In genomic region chrX:103554687-103555417, GRCh38 we compare ENCODE assay signal across 8 cellular contexts. TPM values are rescaled to one million over a fixed set of nuclear protein-coding genes. Genes with fewer than 3 reads are reported as not detected.
A peak's percentile ranks its signal among the peaks of the same experiment; 100 is the strongest.
DNase-seq lines count a peak whose midpoint lies in the region; ATAC-seq, FAIRE-seq and TF ChIP-seq lines count a peak whose summit lies in the region.

No MANE protein-coding gene starts in this region.

- BruUV-seq in endothelial cell of umbilical vein (replicated peaks; lab: Mats Ljungman, UMichigan): no TSS peak

- peak overlapping the region; percentile 59 for H3K9ac ChIP-seq in endothelial cell of umbilical vein (replicated peaks; ENCODE audit: extremely low read depth, insufficient read depth, low read length)

- H3K9me1 ChIP-seq in endothelial cell of umbilical vein (replicated peaks; ENCODE audit: control insufficient read depth, extremely low read depth, insufficient read depth, low read length): no peaks in the 10 kb centered on the region

- H3K4me1 ChIP-seq in endothelial cell of umbilical vein (ENCODE audit: control insufficient read depth, extremely low read depth, insufficient read depth, low read length): peaks cover 2% of the 10 kb centered on the region
- H3K4me1 ChIP-seq in naive thymus-derived CD4-positive, alpha-beta T cell (ENCODE audit: control insufficient read depth in 2 of 2, insufficient read depth in 2 of 2, low read length in 2 of 2): no peaks in the 10 kb centered on the region

- H3K4me3 ChIP-seq in LNCaP clone FGC (ENCODE audit: low read depth, low read length) (peak overlapping the region; percentile 67), endothelial cell of umbilical vein (replicated peaks in 1 of 3; ENCODE audit: insufficient read depth in 1 of 3, low read depth in 1 of 3, low read length in 3 of 3) (peak overlapping the region; percentile 37 to 64 (median 39))
- peak overlapping the region; percentile 73 for H3K4me3 ChIP-seq in naive thymus-derived CD4-positive, alpha-beta T cell (ENCODE audit: low read length)

- no peaks in the 10 kb centered on the region for H3K79me2 ChIP-seq in endothelial cell of umbilical vein (ENCODE audit: control insufficient read depth, insufficient read depth, low read length)

- peaks cover 3% of the 10 kb centered on the region for H3K27me3 Mint-ChIP-seq in activated CD8-positive, alpha-beta T cell treated with anti-CD3 and anti-CD28 coated beads, Interleukin-2, amount 10 ng/mL, durations not matched to agents 7 days and 5 days (ENCODE audit: low read depth)
- H3K27me3 Mint-ChIP-seq in naive thymus-derived CD4-positive, alpha-beta T cell: peaks cover 0 to 6% (median 0%) of the 10 kb centered on the region in 5 donors

- intact Hi-C loops in endothelial cell of umbilical vein (cut with micrococcal nuclease): loop anchor here (2.0 kb wide), 1 partner anchor 30 kb away; the partner anchor contains the start of gene TCEAL4
- intact Hi-C loops in naive thymus-derived CD4-positive, alpha-beta T cell (cut with micrococcal nuclease): loop anchor here (2.0 to 5.0 kb wide), 2 partner anchors 74 to 132 kb away; partner anchors contain the start of genes MORF4L2 (in 1 of the 2) and TCEAL1 (in 1 of the 2)

- CTCF ChIA-PET in activated CD8-positive, alpha-beta T cell treated with anti-CD3 and anti-CD28 coated beads, Interleukin-2, amount 10 ng/mL, durations not matched to agents 7 days and 5 days (lab: Charles Lee): no interaction called here
- CTCF ChIA-PET in endothelial cell of umbilical vein (lab: Charles Lee): interaction anchor here (1.2 kb wide), 1 partner anchor 75 kb away, joined by 3 read pairs; no protein-coding TSS in a partner anchor
- CTCF ChIA-PET in naive thymus-derived CD4-positive, alpha-beta T cell (lab: Charles Lee): no interaction called here

- peak overlapping the region; percentile 81 for H3K4me2 ChIP-seq in endothelial cell of umbilical vein (ENCODE audit: insufficient read depth, low read length)

- H4K20me1 ChIP-seq in endothelial cell of umbilical vein (replicated peaks; ENCODE audit: control insufficient read depth, extremely low read depth, insufficient read depth, low read length): no peaks in the 10 kb centered on the region

- POLR2A ChIA-PET in activated CD8-positive, alpha-beta T cell treated with anti-CD3 and anti-CD28 coated beads, Interleukin-2, amount 10 ng/mL, durations not matched to agents 7 days and 5 days (lab: Charles Lee): no interaction called here
- POLR2A ChIA-PET in endothelial cell of umbilical vein (lab: Charles Lee): no interaction called here
- POLR2A ChIA-PET in naive thymus-derived CD4-positive, alpha-beta T cell (lab: Charles Lee): no interaction called here

- H3K36me3 Mint-ChIP-seq in activated CD8-positive, alpha-beta T cell treated with anti-CD3 and anti-CD28 coated beads, Interleukin-2, amount 10 ng/mL, durations not matched to agents 7 days and 5 days (ENCODE audit: low read depth): no peaks in the 10 kb centered on the region
- no peaks in the 10 kb centered on the region for H3K36me3 Mint-ChIP-seq in naive thymus-derived CD4-positive, alpha-beta T cell

- H3K9me3 Mint-ChIP-seq in activated CD8-positive, alpha-beta T cell treated with anti-CD3 and anti-CD28 coated beads, Interleukin-2, amount 10 ng/mL, durations not matched to agents 7 days and 5 days (ENCODE audit: insufficient read depth): no peaks in the 10 kb centered on the region
- no peaks in the 10 kb centered on the region for H3K9me3 Mint-ChIP-seq in naive thymus-derived CD4-positive, alpha-beta T cell

- peak overlapping the region; percentile 97 for H2AFZ ChIP-seq in endothelial cell of umbilical vein (ENCODE audit: low read depth, low read length)

- DNase-seq in DMS114 treated with DMSO at 0.1 percent for 48 hours (lab: John Stamatoyannopoulos, UW; ENCODE audit: unreplicated experiment) (peak; percentile 80), LNCaP clone FGC (ENCODE audit: low read depth) (peak; percentile 46), endothelial cell of umbilical vein (ENCODE audit: low read depth, low spot score) (peak; percentile 67), DMS79 treated with DMSO at 0.1 percent for 48 hours (lab: John Stamatoyannopoulos, UW) (no peak)
- peak; percentile 78 for DNase-seq in activated CD8-positive, alpha-beta T cell treated with anti-CD3 and anti-CD28 coated beads, Interleukin-2, amount 10 ng/mL, durations not matched to agents 7 days and 5 days
- DNase-seq in naive thymus-derived CD4-positive, alpha-beta T cell: peak; percentile 23 to 75 (median 62)
- DNase-seq in stimulated activated naive CD4-positive, alpha-beta T cell (lab: John Stamatoyannopoulos, UW): peak; percentile 12 to 68 (median 57)

- no peaks in the 10 kb centered on the region for H3K27me3 ChIP-seq in endothelial cell of umbilical vein (ENCODE audit: control insufficient read depth in 2 of 2, insufficient read depth in 2 of 2, low read length in 2 of 2)
- no peaks in the 10 kb centered on the region for H3K27me3 ChIP-seq in naive thymus-derived CD4-positive, alpha-beta T cell (ENCODE audit: control insufficient read depth in 2 of 2, insufficient read depth in 2 of 2, low read length in 2 of 2)

- TF ChIP-seq CTCF in LNCaP clone FGC (IDR thresholded peaks at IDR 0.05; ENCODE audit: control insufficient read depth, extremely low read depth, insufficient read depth) (no peak), endothelial cell of umbilical vein (IDR thresholded peaks at IDR 0.05; ENCODE audit: extremely low read depth in 1 of 2, insufficient read depth in 1 of 2, low read depth in 1 of 2, low read length in 2 of 2) (no peak)

- no peaks in the 10 kb centered on the region for H3K36me3 ChIP-seq in endothelial cell of umbilical vein (ENCODE audit: control insufficient read depth in 2 of 2, extremely low read depth in 1 of 2, insufficient read depth in 2 of 2, low read length in 2 of 2)
- H3K36me3 ChIP-seq in naive thymus-derived CD4-positive, alpha-beta T cell (ENCODE audit: control insufficient read depth in 2 of 3, insufficient read depth in 3 of 3, low read length in 3 of 3): no peaks in the 10 kb centered on the region

- H3K4me3 Mint-ChIP-seq in activated CD8-positive, alpha-beta T cell treated with anti-CD3 and anti-CD28 coated beads, Interleukin-2, amount 10 ng/mL, durations not matched to agents 7 days and 5 days: peak overlapping the region; percentile 86
- H3K4me3 Mint-ChIP-seq in naive thymus-derived CD4-positive, alpha-beta T cell: peak overlapping the region; percentile 85 to 92 (median 90)

- peaks cover 3% of the 10 kb centered on the region for H3K4me1 Mint-ChIP-seq in activated CD8-positive, alpha-beta T cell treated with anti-CD3 and anti-CD28 coated beads, Interleukin-2, amount 10 ng/mL, durations not matched to agents 7 days and 5 days (ENCODE audit: low read depth)
- H3K4me1 Mint-ChIP-seq in naive thymus-derived CD4-positive, alpha-beta T cell: peaks cover 0 to 11% (median 6%) of the 10 kb centered on the region in 7 donors

- peak; percentile 95 for FAIRE-seq in endothelial cell of umbilical vein (lab: Jason Lieb, UNC)

- dilution Hi-C loops in endothelial cell of umbilical vein (cut with MboI; ENCODE audit: extremely low pct_ligation_motif_present, low sequenced_read_pairs): no loop called here

- no peaks in the 10 kb centered on the region for H3K9me3 ChIP-seq in endothelial cell of umbilical vein (replicated peaks; ENCODE audit: control insufficient read depth, insufficient read depth, low read length)
- H3K9me3 ChIP-seq in naive thymus-derived CD4-positive, alpha-beta T cell (ENCODE audit: control insufficient read depth in 2 of 3, low read length in 3 of 3): no peaks in the 10 kb centered on the region

- no peak for TF ChIP-seq POLR2A in endothelial cell of umbilical vein (IDR thresholded peaks at IDR 0.05; ENCODE audit: low read depth, low read length)

- peak overlapping the region; percentile 89 for H3K27ac Mint-ChIP-seq in activated CD8-positive, alpha-beta T cell treated with anti-CD3 and anti-CD28 coated beads, Interleukin-2, amount 10 ng/mL, durations not matched to agents 7 days and 5 days
- H3K27ac Mint-ChIP-seq in naive thymus-derived CD4-positive, alpha-beta T cell: peak overlapping the region; percentile 79 to 97 (median 92)

- peak; percentile 99 for ATAC-seq in GM21515 (IDR thresholded peaks at IDR 0.05; ENCODE audit: unreplicated experiment)
- peak; percentile 93 for ATAC-seq in activated CD8-positive, alpha-beta T cell treated with anti-CD3 and anti-CD28 coated beads, Interleukin-2, amount 10 ng/mL, durations not matched to agents 7 days and 5 days
- peak; percentile 79 for ATAC-seq in naive thymus-derived CD4-positive, alpha-beta T cell

- peak overlapping the region; percentile 28 for H3K27ac ChIP-seq in endothelial cell of umbilical vein (ENCODE audit: insufficient read depth, low read depth, low read length)
- peak overlapping the region; percentile 53 for H3K27ac ChIP-seq in naive thymus-derived CD4-positive, alpha-beta T cell (ENCODE audit: low read depth, low read length)

RNA-seq across cellular contexts. Expression of gene TCEAL4, which starts 30.5 kb away (rescaled TPM):
- total RNA-seq in activated CD8-positive, alpha-beta T cell treated with anti-CD3 and anti-CD28 coated beads, Interleukin-2, amount 10 ng/mL, durations not matched to agents 7 days and 5 days: 1 to 10 TPM; 4.0 TPM
- 60.4 and 74.6 TPM in 2 replicates for total RNA-seq in endothelial cell of umbilical vein
- 11.8 and 16.9 TPM in 2 replicates for polyA plus RNA-seq in endothelial cell of umbilical vein
- polyA plus RNA-seq in endothelial cell of umbilical vein (2011; cell fraction: cytosol; rRNA removed): 33.4 and 37.5 TPM in 2 replicates
- polyA plus RNA-seq in endothelial cell of umbilical vein (2011; cell fraction: nucleus; rRNA removed): 17.0 and 27.7 TPM in 2 replicates
- polyA plus RNA-seq in endothelial cell of umbilical vein (2012): 122 and 124 TPM in 2 replicates
- polyA minus RNA-seq in endothelial cell of umbilical vein: 6.2 and 7.9 TPM in 2 replicates
- polyA minus RNA-seq in endothelial cell of umbilical vein (2011; cell fraction: cytosol; rRNA and poly(A)+ RNA removed): 6.7 TPM
- 8.7 and 9.0 TPM in 2 replicates for polyA minus RNA-seq in endothelial cell of umbilical vein (2011; cell fraction: nucleus; rRNA and poly(A)+ RNA removed)
- total RNA-seq in naive thymus-derived CD4-positive, alpha-beta T cell: 10 to 100 TPM in 1 of 5 experiments, 1 to 10 TPM in 4; 1.8 to 11.7 (median 9.3) TPM
- polyA plus RNA-seq in naive thymus-derived CD4-positive, alpha-beta T cell: 10 to 100 TPM; 13.7 to 15.1 TPM

RNA-seq across cellular contexts. Expression of gene RAB40A, which starts 35.6 kb away (rescaled TPM):
- total RNA-seq in activated CD8-positive, alpha-beta T cell treated with anti-CD3 and anti-CD28 coated beads, Interleukin-2, amount 10 ng/mL, durations not matched to agents 7 days and 5 days: not detected
- total RNA-seq in endothelial cell of umbilical vein: 0.23 and 0.58 TPM in 2 replicates
- 0.30 and 0.33 TPM in 2 replicates for polyA plus RNA-seq in endothelial cell of umbilical vein
- 0.04 and 0.08 TPM in 2 replicates for polyA plus RNA-seq in endothelial cell of umbilical vein (2011; cell fraction: cytosol; rRNA removed)
- 1.0 and 1.4 TPM in 2 replicates for polyA plus RNA-seq in endothelial cell of umbilical vein (2011; cell fraction: nucleus; rRNA removed)
- polyA plus RNA-seq in endothelial cell of umbilical vein (2012): 0.34 and 0.36 TPM in 2 replicates
- 0.13 and 0.32 TPM in 2 replicates for polyA minus RNA-seq in endothelial cell of umbilical vein
- not detected for polyA minus RNA-seq in endothelial cell of umbilical vein (2011; cell fraction: cytosol; rRNA and poly(A)+ RNA removed)
- polyA minus RNA-seq in endothelial cell of umbilical vein (2011; cell fraction: nucleus; rRNA and poly(A)+ RNA removed): 0.82 and 1.3 TPM in 2 replicates
- under 1 TPM in 3 of 5 experiments, not detected in 2; 0.17 to 0.27 (median 0.19) TPM for total RNA-seq in naive thymus-derived CD4-positive, alpha-beta T cell
- under 1 TPM in 1 of 2 donors, not detected in 1; 0.09 TPM for polyA plus RNA-seq in naive thymus-derived CD4-positive, alpha-beta T cell

RNA-seq across cellular contexts. Expression of gene TCEAL3, which starts 52.9 kb away (rescaled TPM):
- 1 to 10 TPM; 2.4 to 2.7 TPM for total RNA-seq in activated CD8-positive, alpha-beta T cell treated with anti-CD3 and anti-CD28 coated beads, Interleukin-2, amount 10 ng/mL, durations not matched to agents 7 days and 5 days
- 21.3 and 23.7 TPM in 2 replicates for total RNA-seq in endothelial cell of umbilical vein
- 6.9 and 8.9 TPM in 2 replicates for polyA plus RNA-seq in endothelial cell of umbilical vein
- 15.8 and 16.9 TPM in 2 replicates for polyA plus RNA-seq in endothelial cell of umbilical vein (2011; cell fraction: cytosol; rRNA removed)
- 4.9 and 6.9 TPM in 2 replicates for polyA plus RNA-seq in endothelial cell of umbilical vein (2011; cell fraction: nucleus; rRNA removed)
- 32.7 and 41.9 TPM in 2 replicates for polyA plus RNA-seq in endothelial cell of umbilical vein (2012)
- 4.1 and 6.9 TPM in 2 replicates for polyA minus RNA-seq in endothelial cell of umbilical vein
- polyA minus RNA-seq in endothelial cell of umbilical vein (2011; cell fraction: cytosol; rRNA and poly(A)+ RNA removed): not detected
- 1.2 TPM in 2 replicates for polyA minus RNA-seq in endothelial cell of umbilical vein (2011; cell fraction: nucleus; rRNA and poly(A)+ RNA removed)
- total RNA-seq in naive thymus-derived CD4-positive, alpha-beta T cell: 1 to 10 TPM in 4 of 5 experiments, under 1 TPM in 1; 0.60 to 6.1 (median 4.2) TPM
- polyA plus RNA-seq in naive thymus-derived CD4-positive, alpha-beta T cell: 1 to 10 TPM; 4.6 to 5.4 TPM
